8 cellular contexts compared by ENCODE assay signal in genomic region chr20:20237093-20237959, GRCh38.
DNase-seq lines count a peak whose midpoint lies in the region; ATAC-seq and TF ChIP-seq lines count a peak whose summit lies in the region.

No MANE protein-coding gene starts in this region.

- TF ChIP-seq CTCF in AG09309 (IDR thresholded peaks at IDR 0.05; ENCODE audit: control insufficient read depth, insufficient read depth, low read depth, low read length, missing control alignments) (peak; percentile 78), GM12873 (IDR thresholded peaks at IDR 0.05; ENCODE audit: insufficient read depth, low read depth, low read length, missing control alignments) (peak; percentile 84), OCI-LY3 (IDR thresholded peaks at IDR 0.05; ENCODE audit: low read depth, low read length) (peak; percentile 90), breast epithelium (IDR thresholded peaks at IDR 0.05) (peak in 2 of 3 donors; percentile 54 to 78)

- no peaks in the 10 kb centered on the region for H3K9me3 ChIP-seq in OCI-LY3 (ENCODE audit: insufficient read depth, low read length)
- no peaks in the 10 kb centered on the region for H3K9me3 ChIP-seq in breast epithelium

- no peaks in the 10 kb centered on the region for H3K79me2 ChIP-seq in OCI-LY3 (ENCODE audit: low read length)

- intact Hi-C loops in breast epithelium (cut with DNase I; ENCODE audit: low total_unique reads) (no loop called here), left colon (cut with DNase I, micrococcal nuclease) (loop anchor here in 1 of 2 donors (5.0 kb wide), 1 partner anchor 155 kb away; no protein-coding TSS in a partner anchor)

- peaks cover 10% of the 10 kb centered on the region; the same call in 1 of the 2 replicates for H3K27me3 ChIP-seq in OCI-LY3 (ENCODE audit: low read depth, low read length)
- H3K27me3 ChIP-seq in breast epithelium, result no peaks in the 10 kb centered on the region

- H3K4me1 ChIP-seq in OCI-LY3 (ENCODE audit: low read length) (no peaks in the 10 kb centered on the region), breast epithelium (no peaks in the 10 kb centered on the region)

- H3K4me3 ChIP-seq in AG09309 (ENCODE audit: control insufficient read depth, low read depth, low read length), result no peak overlapping the region
- H3K4me3 ChIP-seq in OCI-LY3 (ENCODE audit: low read length), result 0 out of 2 replicates have a peak overlapping the region, but pooled peaks have one; percentile 5
- H3K4me3 ChIP-seq in breast epithelium, result no peak overlapping the region

- H3K36me3 ChIP-seq in OCI-LY3 (replicated peaks; ENCODE audit: low read depth, low read length) (no peaks in the 10 kb centered on the region), breast epithelium (no peaks in the 10 kb centered on the region)

- no peaks in the 10 kb centered on the region for H4K20me1 ChIP-seq in OCI-LY3 (ENCODE audit: insufficient read depth, low read length)

- DNase-seq in AG09309 (ENCODE audit: low read depth), result no peak
- DNase-seq in breast epithelium (ENCODE audit: low spot score in 2 of 2), result peak in 1 of 2 donors; percentile 26
- peak in 1 of 2 donors; percentile 38 for DNase-seq in left colon
- DNase-seq in stromal cell of bone marrow (ENCODE audit: low read depth), result peak; percentile 6

- H2AFZ ChIP-seq in OCI-LY3 (ENCODE audit: low read depth, low read length), result peak overlapping the region; percentile 46; the same call in 1 of the 2 replicates

- ATAC-seq in HG03175 (IDR thresholded peaks at IDR 0.05; ENCODE audit: unreplicated experiment) (peak; percentile 83), left colon (peak; percentile 80), GM18873 (IDR thresholded peaks at IDR 0.05; ENCODE audit: low FRiP score, unreplicated experiment) (no peak)

- H3K9ac ChIP-seq in OCI-LY3 (ENCODE audit: low read length), result no peak overlapping the region

- no peak overlapping the region for H3K27ac ChIP-seq in OCI-LY3 (ENCODE audit: low read length)
- H3K27ac ChIP-seq in breast epithelium, result no peak overlapping the region

- TF ChIP-seq POLR2A in breast epithelium (IDR thresholded peaks at IDR 0.05), result no peak

- peak overlapping the region; percentile 37 for H3K4me2 ChIP-seq in OCI-LY3 (ENCODE audit: low read length)
